24 cellular contexts compared by ENCODE assay signal in genomic region chr5:12242960-12243888, GRCh38.
DNase-seq lines count a peak whose midpoint lies in the region; ATAC-seq and FAIRE-seq lines count a peak whose summit lies in the region.
"Had no signal": no experiment of that assay in that cellular context is flagged by ENCODE, and none has a peak within 500 bp of the region (broad histone marks: within the 10 kb centered on the region; RNA-seq: fewer than 3 reads in every experiment).

No MANE protein-coding gene starts in this region.

- peak; percentile 57 for ATAC-seq in GM21786 (IDR thresholded peaks at IDR 0.05; ENCODE audit: unreplicated experiment)
- no peak for ATAC-seq in HG03108 (IDR thresholded peaks at IDR 0.05; ENCODE audit: unreplicated experiment)
- ATAC-seq: activated T-cell treated with anti-CD3 and anti-CD28 coated beads, Interleukin-2, amount 50 U/mL, for 72 hours had no signal

- no peaks in the 10 kb centered on the region for H3K36me3 ChIP-seq in SJSA1
- H3K36me3 ChIP-seq: esophagus muscularis mucosa, vagina had no signal

- H3K4me3 ChIP-seq in SJSA1, result no peak overlapping the region
- H3K4me3 ChIP-seq: esophagus muscularis mucosa, testis, vagina had no signal

- peaks cover 3% of the 10 kb centered on the region; the same call in 1 of the 2 replicates for H3K9me3 ChIP-seq in SJSA1 (replicated peaks)
- H3K9me3 ChIP-seq: esophagus muscularis mucosa, testis, vagina had no signal

- H3K27me3 ChIP-seq in SJSA1 (replicated peaks), result no peaks in the 10 kb centered on the region
- H3K27me3 ChIP-seq: esophagus muscularis mucosa, testis, vagina had no signal

- FAIRE-seq in frontal cortex (lab: Jason Lieb, UNC), result no peak
- FAIRE-seq: G401.6 had no signal

- peak overlapping the region; percentile 4; the same call in 1 of the 2 replicates for H3K27ac ChIP-seq in SJSA1
- H3K27ac ChIP-seq: esophagus muscularis mucosa, HL-60, testis, vagina had no signal

- peaks cover 9% of the 10 kb centered on the region for H3K4me1 ChIP-seq in SJSA1 (replicated peaks)
- H3K4me1 ChIP-seq: esophagus muscularis mucosa, testis, vagina had no signal

- DNase-seq in HT1080 (ENCODE audit: low read depth) (peak; percentile 78), SJSA1 (ENCODE audit: low read depth in 1 of 2, low spot score in 2 of 2) (peak in 1 of 2 experiments; percentile 9), pons (ENCODE audit: low spot score) (peak; percentile 8), amniotic stem cell (lab: John Stamatoyannopoulos, UW) (no peak), frontal cortex (ENCODE audit: low spot score in 2 of 2) (no peak)
- DNase-seq: activated CD8-positive, alpha-beta memory T cell treated with anti-CD3 and anti-CD28 coated beads for 24 hours; activated T-cell treated with anti-CD3 and anti-CD28 coated beads, Interleukin-2, amount 50 U/mL, for 72 hours; CD4-positive, alpha-beta memory T cell; DMS 273 treated with DMSO at 0.1 percent for 48 hours; effector CD8-positive, alpha-beta T cell; kidney; NCI-H1694; NCI-H748 treated with DMSO at 0.1 percent for 48 hours; SIG-M5; stimulated activated CD4-positive, alpha-beta T cell treated with anti-CD3 and anti-CD28 coated beads, Interleukin-4, amount 100 ng/mL, for 1 hour; stimulated activated naive CD4-positive, alpha-beta T cell; T-helper 1 cell; testis had no signal

Comparison
In these comparisons a context has a peak if more than half of its experiments do, and no peak if none do; other contexts are left out.
1. DNase-seq: peak in HT1080 (single experiment) and pons (single experiment); none in amniotic stem cell (single experiment) and frontal cortex (0 of 2).